22 cellular contexts compared by ENCODE assay signal in genomic region chr10:64368298-64368697, GRCh38.
DNase-seq lines count a peak whose midpoint lies in the region; ATAC-seq, FAIRE-seq and TF ChIP-seq lines count a peak whose summit lies in the region.
"Had no signal": no experiment of that assay in that cellular context is flagged by ENCODE, and none has a peak within 500 bp of the region (broad histone marks: within the 10 kb centered on the region; RNA-seq: fewer than 3 reads in every experiment).

No MANE protein-coding gene starts in this region.

- H3K27ac ChIP-seq in HepG2 (ENCODE audit: extremely low read length, insufficient read depth, low read length), result no peak overlapping the region
- H3K27ac ChIP-seq in right lobe of liver, result no peak overlapping the region
- no peak overlapping the region for H3K27ac ChIP-seq in H1 (ENCODE audit: low read depth, low read length)
- H3K27ac ChIP-seq in hepatocyte, result no peak overlapping the region
- H3K27ac ChIP-seq in smooth muscle cell (ENCODE audit: low read depth), result peak overlapping the region; percentile 1
- H3K27ac ChIP-seq: 22Rv1, BLaER1, C4-2B had no signal

- H2AFZ ChIP-seq in HepG2 (ENCODE audit: low read length) (peak overlapping the region; percentile 48), H1 (ENCODE audit: low read length) (peak overlapping the region; percentile 81; the same call in 1 of the 2 replicates), hepatocyte (peak overlapping the region; percentile 19), smooth muscle cell (ENCODE audit: low read depth) (no peak overlapping the region)

- H3K4me3 ChIP-seq in HepG2 (replicated peaks in 1 of 3; ENCODE audit: insufficient read depth in 1 of 3, low read depth in 2 of 3, low read length in 3 of 3) (no peak overlapping the region), right lobe of liver (no peak overlapping the region), H1 (ENCODE audit: extremely low read depth in 1 of 4, insufficient read depth in 2 of 4, low read depth in 3 of 4, low read length in 4 of 4) (no peak overlapping the region), hepatocyte (no peak overlapping the region), smooth muscle cell (no peak overlapping the region)
- H3K4me3 ChIP-seq: BLaER1 had no signal

- peaks cover 38% of the 10 kb centered on the region for H3K4me1 ChIP-seq in HepG2 (ENCODE audit: insufficient read depth, low read length)
- peaks cover 0 to 19% (median 5%) of the 10 kb centered on the region in 4 donors for H3K4me1 ChIP-seq in right lobe of liver
- H3K4me1 ChIP-seq in H1 (replicated peaks in 1 of 4; ENCODE audit: control insufficient read depth in 3 of 4, insufficient read depth in 4 of 4, low read length in 3 of 4), result no peaks in the 10 kb centered on the region
- peaks cover 5% of the 10 kb centered on the region for H3K4me1 ChIP-seq in hepatocyte (ENCODE audit: insufficient read depth)
- H3K4me1 ChIP-seq in smooth muscle cell (ENCODE audit: low read depth), result peaks cover 12% of the 10 kb centered on the region
- H3K4me1 ChIP-seq: BLaER1 had no signal

- intact Hi-C loops in HepG2 (cut with micrococcal nuclease; ENCODE audit: unreplicated experiment), result no loop called here
- intact Hi-C loops in right lobe of liver (cut with DNase I), result no loop called here

- CTCF ChIA-PET in HepG2 (lab: Yijun Ruan, JAX; ENCODE audit: low intra/inter-chr PET ratio, low total read pairs), result no interaction called here
- CTCF ChIA-PET in H1 (lab: Charles Lee; ENCODE audit: partially characterized antibody), result no interaction called here

- no peaks in the 10 kb centered on the region for H3F3A ChIP-seq in smooth muscle cell (ENCODE audit: low read depth)

- FAIRE-seq in HepG2 (lab: Jason Lieb, UNC) (peak; percentile 8), H1 (lab: Jason Lieb, UNC) (no peak)
- FAIRE-seq: A204.1, G401.6, GM12892 had no signal

- H3K4me2 ChIP-seq in HepG2 (ENCODE audit: low read depth, low read length) (no peak overlapping the region), H1 (ENCODE audit: insufficient read depth in 1 of 2, low read depth in 2 of 2, low read length in 2 of 2) (no peak overlapping the region), hepatocyte (no peak overlapping the region), smooth muscle cell (no peak overlapping the region)
- H3K4me2 ChIP-seq: BLaER1 had no signal

- peak; percentile 62 for ATAC-seq in HepG2
- no peak for ATAC-seq in right lobe of liver
- no peak for ATAC-seq in GM21360 (IDR thresholded peaks at IDR 0.05; ENCODE audit: unreplicated experiment)
- ATAC-seq: CD8-positive, alpha-beta T cell; HCT116 had no signal

- H4K8ac ChIP-seq in H1 (ENCODE audit: extremely low read depth, insufficient read depth, low read length), result no peak overlapping the region

- no peak overlapping the region for H2BK12ac ChIP-seq in H1 (ENCODE audit: low read depth, low read length)

- no peak overlapping the region for H3K18ac ChIP-seq in H1 (ENCODE audit: extremely low read depth, low read length)

- H3K9ac ChIP-seq in HepG2 (ENCODE audit: insufficient read depth, low read depth, low read length) (no peak overlapping the region), H1 (replicated peaks in 1 of 4; ENCODE audit: extremely low read depth in 1 of 4, low read depth in 3 of 4, low read length in 3 of 4) (no peak overlapping the region), smooth muscle cell (ENCODE audit: low read depth) (no peak overlapping the region)
- H3K9ac ChIP-seq: BLaER1 had no signal

- H3K79me1 ChIP-seq in H1 (ENCODE audit: low read depth, low read length), result no peaks in the 10 kb centered on the region

- no TSS peak for BruUV-seq in HepG2 (replicated peaks; lab: Mats Ljungman, UMichigan)

- no peaks in the 10 kb centered on the region for H3K9me2 ChIP-seq in hepatocyte (replicated peaks; ENCODE audit: insufficient read depth)

- H3K9me3 ChIP-seq in HepG2 (ENCODE audit: low read length) (no peaks in the 10 kb centered on the region), right lobe of liver (no peaks in the 10 kb centered on the region), H1 (ENCODE audit: insufficient read depth in 2 of 2, low read depth in 1 of 2, low read length in 1 of 2) (no peaks in the 10 kb centered on the region), hepatocyte (ENCODE audit: low read depth) (no peaks in the 10 kb centered on the region), smooth muscle cell (replicated peaks; ENCODE audit: low read depth) (no peaks in the 10 kb centered on the region)
- H3K9me3 ChIP-seq: BLaER1, Caco-2 had no signal

- H4K5ac ChIP-seq in H1 (ENCODE audit: insufficient read length, low read depth, low read length), result no peak overlapping the region

- H3K23me2 ChIP-seq in H1 (ENCODE audit: low read depth, low read length), result no peaks in the 10 kb centered on the region

- H2BK120ac ChIP-seq in H1 (replicated peaks; ENCODE audit: low read depth, low read length), result no peak overlapping the region

- in situ Hi-C loops in HepG2 (cut with HindIII; ENCODE audit: extremely low pct_ligation_motif_present, low pct_unique_long_range_greater_than_20kb), result no loop called here

- 4% methylated on average over 3 of the region's 3 CpGs for WGBS in HepG2 (ENCODE audit: low lambda C conversion rate)
- WGBS in right lobe of liver (ENCODE audit: insufficient coverage, low coverage, low lambda C conversion rate, missing lambda C conversion rate), result 51% methylated on average over 3 of the region's 3 CpGs
- 88% methylated on average over 3 of the region's 3 CpGs; no CpG with 5 or more reads in 1 of the 2 experiments for WGBS in H1 (ENCODE audit: extremely low coverage in 1 of 2, insufficient coverage in 1 of 2, insufficient read length in 1 of 2, insufficient replicate concordance in 2 of 2, low coverage in 1 of 2, low lambda C conversion rate in 2 of 2, missing lambda C conversion rate in 1 of 2), 2 experiments
- 77% methylated on average over 3 of the region's 3 CpGs for WGBS in hepatocyte (ENCODE audit: low lambda C conversion rate, missing lambda C conversion rate)
- WGBS in smooth muscle cell (ENCODE audit: low lambda C conversion rate), result 87% methylated on average over 3 of the region's 3 CpGs

- H2BK20ac ChIP-seq in H1 (ENCODE audit: low read length), result no peak overlapping the region

- TF ChIP-seq EP300 in HepG2 (IDR thresholded peaks at IDR 0.05; ENCODE audit: low read depth in 2 of 2, low read length in 2 of 2) (no peak), HepG2 (CRISPR knock-in tag; IDR thresholded peaks at IDR 0.05; ENCODE audit: borderline replicate concordance) (no peak), H1 (IDR thresholded peaks at IDR 0.05; ENCODE audit: borderline replicate concordance in 1 of 2, low read depth in 2 of 2, low read length in 2 of 2) (no peak)

- no peak for TF ChIP-seq RAD21 in HepG2 (CRISPR knock-in tag; IDR thresholded peaks at IDR 0.05)
- no peak for TF ChIP-seq RAD21 in H1 (IDR thresholded peaks at IDR 0.05 in 1 of 2, conservative IDR thresholded peaks at IDR 0.05 in 1 of 2; ENCODE audit: low read depth in 2 of 2, low read length in 2 of 2)

- H2BK5ac ChIP-seq in H1 (ENCODE audit: low read depth, low read length), result no peak overlapping the region

- H3K36me3 ChIP-seq in HepG2 (replicated peaks in 1 of 2; ENCODE audit: control insufficient read depth in 1 of 2, insufficient read depth in 2 of 2, low read length in 2 of 2) (no peaks in the 10 kb centered on the region), right lobe of liver (no peaks in the 10 kb centered on the region), H1 (ENCODE audit: control insufficient read depth in 2 of 4, insufficient read depth in 4 of 4, low read length in 3 of 4) (no peaks in the 10 kb centered on the region), hepatocyte (replicated peaks; ENCODE audit: insufficient read depth, low read depth) (no peaks in the 10 kb centered on the region), smooth muscle cell (ENCODE audit: low read depth) (no peaks in the 10 kb centered on the region)
- H3K36me3 ChIP-seq: BLaER1 had no signal

- no peak for TF ChIP-seq CTCF in HepG2 (CRISPR knock-in tag; IDR thresholded peaks at IDR 0.05)
- no peak for TF ChIP-seq CTCF in right lobe of liver (IDR thresholded peaks at IDR 0.05)
- no peak for TF ChIP-seq CTCF in H1 (IDR thresholded peaks at IDR 0.05; ENCODE audit: control extremely low read depth in 1 of 3, insufficient read depth in 1 of 3, low read depth in 1 of 3, low read length in 3 of 3)
- no peak for TF ChIP-seq CTCF in hepatocyte (IDR thresholded peaks at IDR 0.05; ENCODE audit: poor library complexity)
- TF ChIP-seq CTCF in smooth muscle cell (IDR thresholded peaks at IDR 0.05; ENCODE audit: borderline replicate concordance, insufficient read depth, poor library complexity, severe bottlenecking), result no peak

- DNase-seq in HepG2 (ENCODE audit: low spot score), result peak; percentile 1
- DNase-seq in right lobe of liver, result no peak
- DNase-seq in H1 (ENCODE audit: low read depth in 1 of 2, low spot score in 2 of 2), result no peak
- DNase-seq in hepatocyte (ENCODE audit: low spot score), result no peak
- no peak for DNase-seq in smooth muscle cell (lab: John Stamatoyannopoulos, UW; ENCODE audit: unreplicated experiment)
- no peak for DNase-seq in H4 (ENCODE audit: low spot score)
- no peak for DNase-seq in NCI-H2196 treated with DMSO at 0.1 percent for 48 hours (lab: John Stamatoyannopoulos, UW; ENCODE audit: unreplicated experiment)
- DNase-seq: Caco-2; CD4-positive, CD25-positive, alpha-beta regulatory T cell; CD8-positive, alpha-beta T cell; DMS153; DND-41; GOT3; H9 had no signal

- H4K20me1 ChIP-seq in HepG2 (ENCODE audit: insufficient read depth, low read length) (no peaks in the 10 kb centered on the region), H1 (replicated peaks in 1 of 2; ENCODE audit: control insufficient read depth in 1 of 2, insufficient read depth in 2 of 2, low read length in 2 of 2) (no peaks in the 10 kb centered on the region), hepatocyte (ENCODE audit: insufficient read depth, poor library complexity, severe bottlenecking) (no peaks in the 10 kb centered on the region), smooth muscle cell (ENCODE audit: low read depth) (no peaks in the 10 kb centered on the region)
- H4K20me1 ChIP-seq: BLaER1 had no signal

- no peaks in the 10 kb centered on the region for H3K27me3 ChIP-seq in HepG2 (ENCODE audit: control insufficient read depth in 1 of 2, insufficient read depth in 2 of 2, low read length in 2 of 2)
- no peaks in the 10 kb centered on the region for H3K27me3 ChIP-seq in right lobe of liver
- H3K27me3 ChIP-seq in H1 (replicated peaks in 1 of 4; ENCODE audit: control insufficient read depth in 3 of 4, extremely low read depth in 1 of 4, insufficient read depth in 3 of 4, low read length in 3 of 4), result no peaks in the 10 kb centered on the region
- no peaks in the 10 kb centered on the region for H3K27me3 ChIP-seq in hepatocyte
- no peaks in the 10 kb centered on the region for H3K27me3 ChIP-seq in smooth muscle cell (ENCODE audit: low read depth)
- H3K27me3 ChIP-seq: BLaER1 had no signal

- no peaks in the 10 kb centered on the region for H3K79me2 ChIP-seq in HepG2 (ENCODE audit: insufficient read depth, low read length)
- no peaks in the 10 kb centered on the region for H3K79me2 ChIP-seq in H1 (ENCODE audit: control insufficient read depth in 1 of 2, insufficient read depth in 2 of 2, low read length in 2 of 2)
- no peaks in the 10 kb centered on the region for H3K79me2 ChIP-seq in hepatocyte
- no peaks in the 10 kb centered on the region for H3K79me2 ChIP-seq in smooth muscle cell (ENCODE audit: low read depth)

- H3K4ac ChIP-seq in H1 (replicated peaks; ENCODE audit: insufficient read length, low read depth, low read length), result no peak overlapping the region

- H3K14ac ChIP-seq in H1 (ENCODE audit: insufficient read length), result no peak overlapping the region

- no peak overlapping the region for H2AK5ac ChIP-seq in H1 (ENCODE audit: low read depth, low read length)

- H3K23ac ChIP-seq in H1 (ENCODE audit: insufficient read length), result no peak overlapping the region

- H2BK15ac ChIP-seq in H1 (ENCODE audit: low read length), result no peak overlapping the region

- no peak overlapping the region for H3K56ac ChIP-seq in H1 (replicated peaks; ENCODE audit: insufficient read length, low read depth, low read length)

- no peak for TF ChIP-seq POLR2A in HepG2 (IDR thresholded peaks at IDR 0.05; ENCODE audit: insufficient read depth in 1 of 2, low read depth in 2 of 2, low read length in 2 of 2)
- no peak for TF ChIP-seq POLR2A in right lobe of liver (IDR thresholded peaks at IDR 0.05)
- no peak for TF ChIP-seq POLR2A in H1 (IDR thresholded peaks at IDR 0.05; ENCODE audit: control extremely low read depth in 1 of 2, low read depth in 2 of 2, low read length in 2 of 2)

- H4K91ac ChIP-seq in H1 (replicated peaks; ENCODE audit: insufficient read length, low read length), result no peak overlapping the region

- POLR2A ChIA-PET in HepG2 (lab: Yijun Ruan, JAX) (no interaction called here), H1 (lab: Charles Lee; ENCODE audit: partially characterized antibody) (no interaction called here)
